15 cellular contexts compared by ENCODE assay signal in the genomic region with DNA sequence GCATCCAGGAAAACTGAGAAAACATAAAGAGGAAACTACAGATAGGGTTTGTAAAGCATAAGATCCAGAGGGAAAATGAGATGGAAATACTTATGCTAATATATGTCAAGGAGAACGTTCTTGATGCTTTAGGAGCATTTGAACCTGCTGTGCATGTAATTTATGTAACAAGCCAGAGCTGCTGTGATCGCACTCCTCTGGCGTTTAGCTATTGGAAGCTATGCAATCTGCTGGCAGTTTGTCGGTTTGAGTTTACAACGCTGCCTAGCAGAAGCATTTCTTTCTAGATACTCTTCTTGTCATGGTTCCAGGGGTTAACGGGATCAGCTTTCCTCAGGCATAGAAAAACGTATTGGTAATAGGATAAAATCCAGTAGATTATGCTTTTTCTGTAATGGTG.
DNase-seq lines count a peak whose midpoint lies in the region; ATAC-seq, FAIRE-seq and TF ChIP-seq lines count a peak whose summit lies in the region.
"Had no signal": no experiment of that assay in that cellular context is flagged by ENCODE, and none has a peak within 500 bp of the region (broad histone marks: within the 10 kb centered on the region; RNA-seq: fewer than 3 reads in every experiment).

No MANE protein-coding gene starts in this region.

- no peak overlapping the region for H2BK15ac ChIP-seq in mesenchymal stem cell (ENCODE audit: low read depth, poor library complexity, severe bottlenecking)

- 76% methylated on average over 5 of the region's 7 CpGs for WGBS in mesenchymal stem cell
- 53 to 54% methylated on average over 7 of the region's 7 CpGs for WGBS in pancreas, 2 donors

- no peak overlapping the region for H4K91ac ChIP-seq in mesenchymal stem cell (ENCODE audit: low read length)

- no peak overlapping the region for H3K23ac ChIP-seq in mesenchymal stem cell (ENCODE audit: low read length in 2 of 2)

- DNase-seq in NCI-H82 (lab: John Stamatoyannopoulos, UW) (peak; percentile 29), NCI-H82 treated with DMSO at 0.1 percent for 48 hours (lab: John Stamatoyannopoulos, UW; ENCODE audit: unreplicated experiment) (no peak), astrocyte of the cerebellum (ENCODE audit: low read depth) (peak; percentile 9), mesenchymal stem cell (no peak), superior temporal gyrus (ENCODE audit: extremely low spot score) (peak; percentile 59), GM12892 (ENCODE audit: insufficient read length) (no peak), pancreas (no peak)
- DNase-seq: 8988T; ACHN; CD4-positive, alpha-beta memory T cell; DMS53; IMR-90 had no signal

- H2AFZ ChIP-seq in mesenchymal stem cell (ENCODE audit: low read depth, low read length), result no peak overlapping the region

- TF ChIP-seq POLR2A in GM12892 (IDR thresholded peaks at IDR 0.05; ENCODE audit: low read depth, low read length), result no peak

- no peak overlapping the region for H3K14ac ChIP-seq in mesenchymal stem cell (ENCODE audit: low read length in 2 of 2)

- H3K79me1 ChIP-seq in mesenchymal stem cell (replicated peaks; ENCODE audit: low read length, poor library complexity, severe bottlenecking), result peaks cover 3% of the 10 kb centered on the region

- no peaks in the 10 kb centered on the region for H3K36me3 ChIP-seq in mesenchymal stem cell (ENCODE audit: control insufficient read depth in 1 of 2, insufficient read depth in 2 of 2, low read depth in 1 of 2, low read length in 2 of 2)
- no peaks in the 10 kb centered on the region for H3K36me3 ChIP-seq in pancreas
- H3K36me3 ChIP-seq: HAP-1 had no signal

- H3K4me1 ChIP-seq in mesenchymal stem cell (ENCODE audit: control insufficient read depth, insufficient read depth, low read depth, low read length) (peaks cover 2% of the 10 kb centered on the region), pancreas (no peaks in the 10 kb centered on the region)
- H3K4me1 ChIP-seq: HAP-1 had no signal

- H2BK12ac ChIP-seq in mesenchymal stem cell (ENCODE audit: low read length in 2 of 2), result no peak overlapping the region

- ATAC-seq in GM21528 (IDR thresholded peaks at IDR 0.05; ENCODE audit: low FRiP score, unreplicated experiment) (no peak), pancreas (no peak)

- in situ Hi-C loops in astrocyte of the cerebellum (cut with HindIII; ENCODE audit: low sequenced_read_pairs), result no loop called here

- H2AK5ac ChIP-seq in mesenchymal stem cell (ENCODE audit: low read length, severe bottlenecking), result peak overlapping the region; percentile 87

- H3K27ac ChIP-seq in mesenchymal stem cell (ENCODE audit: low read length, poor library complexity, severe bottlenecking) (no peak overlapping the region), pancreas (no peak overlapping the region)

- no peak overlapping the region for H4K8ac ChIP-seq in mesenchymal stem cell (ENCODE audit: low read length)

- intact Hi-C loops in pancreas (cut with DNase I), result no loop called here

- no peak overlapping the region for H3K4me2 ChIP-seq in mesenchymal stem cell (ENCODE audit: low read length, poor library complexity, severe bottlenecking)

- FAIRE-seq in GM12892 (lab: Jason Lieb, UNC) (no peak), pancreas (lab: Jason Lieb, UNC) (no peak)
- FAIRE-seq: H1 had no signal

- H3K9me3 ChIP-seq in mesenchymal stem cell (ENCODE audit: control insufficient read depth, low read length) (no peaks in the 10 kb centered on the region), pancreas (no peaks in the 10 kb centered on the region)
- H3K9me3 ChIP-seq: HAP-1 had no signal

- H2BK120ac ChIP-seq in mesenchymal stem cell (ENCODE audit: low read depth, low read length), result no peak overlapping the region

- H3K4me3 ChIP-seq in astrocyte of the cerebellum (ENCODE audit: low read depth, low read length), result no peak overlapping the region
- no peak overlapping the region for H3K4me3 ChIP-seq in mesenchymal stem cell (ENCODE audit: insufficient read depth in 1 of 2, low read depth in 1 of 2, low read length in 2 of 2)
- no peak overlapping the region for H3K4me3 ChIP-seq in pancreas
- H3K4me3 ChIP-seq: HAP-1 had no signal

- no peak overlapping the region for H3K18ac ChIP-seq in mesenchymal stem cell (ENCODE audit: low read depth in 1 of 2, low read length in 2 of 2)

- no peak overlapping the region for H2BK5ac ChIP-seq in mesenchymal stem cell (ENCODE audit: low read depth, low read length, poor library complexity, severe bottlenecking)

- H3K27me3 ChIP-seq in mesenchymal stem cell (ENCODE audit: control insufficient read depth in 1 of 2, insufficient read depth in 1 of 2, low read length in 2 of 2) (no peaks in the 10 kb centered on the region), pancreas (no peaks in the 10 kb centered on the region)

- H3K9ac ChIP-seq in mesenchymal stem cell (ENCODE audit: low read length), result no peak overlapping the region

- TF ChIP-seq CTCF in astrocyte of the cerebellum (IDR thresholded peaks at IDR 0.05; ENCODE audit: low read depth, low read length, missing control alignments) (no peak), pancreas (IDR thresholded peaks at IDR 0.05) (no peak)

- no peak overlapping the region for H3K4ac ChIP-seq in mesenchymal stem cell (ENCODE audit: low read depth in 1 of 2, low read length in 2 of 2)

Comparison
In these comparisons a context has a peak if more than half of its experiments do, and no peak if none do; other contexts are left out.
1. DNase-seq: peak in NCI-H82 (single experiment), astrocyte of the cerebellum (single experiment) and superior temporal gyrus (single experiment); none in NCI-H82 treated with DMSO at 0.1 percent for 48 hours (single experiment), mesenchymal stem cell (single experiment), GM12892 (single experiment) and pancreas (0 of 6).